In genomic region chr11:130148927-130149326, GRCh38 we compare ENCODE assay signal across 19 cellular contexts. TPM values are rescaled to one million over a fixed set of nuclear protein-coding genes. Genes with fewer than 3 reads are reported as not detected.
"Had no signal": no experiment of that assay in that cellular context is flagged by ENCODE, and none has a peak within 500 bp of the region (broad histone marks: within the 10 kb centered on the region; RNA-seq: fewer than 3 reads in every experiment).

No MANE protein-coding gene starts in this region.

- H3K4me2 ChIP-seq: smooth muscle cell had no signal

- H3K27me3 Mint-ChIP-seq: naive B cell; stimulated activated naive CD8-positive, alpha-beta T cell treated with anti-CD3 and anti-CD28 coated beads, Interleukin-15, amount 100 ng/mL, for 72 hours had no signal

- H3K9me3 Mint-ChIP-seq: naive B cell; stimulated activated naive CD8-positive, alpha-beta T cell treated with anti-CD3 and anti-CD28 coated beads, Interleukin-15, amount 100 ng/mL, for 72 hours had no signal

- ATAC-seq: esophagus mucosa; heart left ventricle; left colon; left ventricle myocardium superior; stimulated activated naive CD8-positive, alpha-beta T cell treated with anti-CD3 and anti-CD28 coated beads, Interleukin-15, amount 100 ng/mL, for 72 hours had no signal

- H3K4me3 Mint-ChIP-seq: stimulated activated naive CD8-positive, alpha-beta T cell treated with anti-CD3 and anti-CD28 coated beads, Interleukin-15, amount 100 ng/mL, for 72 hours had no signal

- H3K4me3 ChIP-seq: dorsolateral prefrontal cortex, heart left ventricle, lung, right atrium auricular region, smooth muscle cell, testis, tibial nerve had no signal

- H3K4me1 ChIP-seq: testis had no signal

- H3K27ac ChIP-seq: dorsolateral prefrontal cortex, heart left ventricle, neutrophil, right atrium auricular region, testis, tibial nerve had no signal

- H3K9me3 ChIP-seq: heart left ventricle, neutrophil, right atrium auricular region, testis, tibial nerve had no signal

- H3K27me3 ChIP-seq: dorsolateral prefrontal cortex, heart left ventricle, neutrophil, right atrium auricular region, testis, tibial nerve had no signal

- DNase-seq: cortex of kidney; dorsolateral prefrontal cortex; effector memory CD4-positive, alpha-beta T cell; heart left ventricle; hippocampal formation; left colon; left ventricle myocardium superior; mesendoderm; naive B cell; stimulated activated CD4-positive, alpha-beta T cell treated with anti-CD3 and anti-CD28 coated beads, Interleukin-2, amount 100 ng/mL, for 48 hours; stimulated activated naive CD8-positive, alpha-beta T cell treated with anti-CD3 and anti-CD28 coated beads, Interleukin-15, amount 100 ng/mL, for 72 hours; testis had no signal

RNA-seq across cellular contexts. Expression of gene ST14, which starts 10.7 kb away (rescaled TPM):
- total RNA-seq: frontal cortex had no signal
